Comparison of ENCODE assay signal across 29 cellular contexts in genomic region chr2:64958556-64958955, GRCh38.
"Had no signal": no experiment of that assay in that cellular context is flagged by ENCODE, and none has a peak within 500 bp of the region (broad histone marks: within the 10 kb centered on the region; RNA-seq: fewer than 3 reads in every experiment).

No MANE protein-coding gene starts in this region.

- H3K36me3 ChIP-seq: ascending aorta, breast epithelium, SJCRH30, WERI-Rb-1 had no signal

- H3K4me1 Mint-ChIP-seq: activated CD4-positive, alpha-beta memory T cell treated with anti-CD3 and anti-CD28 coated beads, Interleukin-2, amount 10 ng/mL, durations not matched to agents 7 days and 5 days; activated naive CD4-positive, alpha-beta T cell treated with anti-CD3 and anti-CD28 coated beads, Interleukin-2, amount 50 U/mL, for 24 hours had no signal

- H3K4me1 ChIP-seq: ascending aorta, breast epithelium, SJCRH30 had no signal

- H3K27ac Mint-ChIP-seq: activated CD4-positive, alpha-beta memory T cell treated with anti-CD3 and anti-CD28 coated beads, Interleukin-2, amount 10 ng/mL, durations not matched to agents 7 days and 5 days; activated naive CD4-positive, alpha-beta T cell treated with anti-CD3 and anti-CD28 coated beads, Interleukin-2, amount 50 U/mL, for 24 hours; activated naive CD8-positive, alpha-beta T cell treated with anti-CD3 and anti-CD28 coated beads, Interleukin-2, amount 10 ng/mL, durations not matched to agents 7 days and 5 days; activated T-helper 2 cell treated with anti-CD3 and anti-CD28 coated beads, Interferon-gamma antibody, Interleukin-2, Interleukin-4, amounts not matched to agents 10 μg/mL and 5 μg/mL and 100 μg/mL, durations not matched to agents 14 hours and 24 hours and 36 hours had no signal

- H3K27me3 Mint-ChIP-seq: activated naive CD4-positive, alpha-beta T cell treated with anti-CD3 and anti-CD28 coated beads, Interleukin-2, amount 50 U/mL, for 24 hours; activated naive CD8-positive, alpha-beta T cell treated with anti-CD3 and anti-CD28 coated beads, Interleukin-2, amount 10 ng/mL, durations not matched to agents 7 days and 5 days had no signal

- H3K4me3 ChIP-seq: ascending aorta, breast epithelium, SJCRH30, SK-N-MC had no signal

- DNase-seq: activated CD4-positive, alpha-beta memory T cell treated with anti-CD3 and anti-CD28 coated beads, Interleukin-2, amount 10 ng/mL, durations not matched to agents 7 days and 5 days; activated CD4-positive, alpha-beta T cell treated with anti-CD3 and anti-CD28 coated beads for 1 hour; activated CD4-positive, alpha-beta T cell treated with anti-CD3 and anti-CD28 coated beads for 48 hours; activated CD4-positive, CD25-positive, alpha-beta regulatory T cell; activated gamma-delta T cell; activated naive CD4-positive, alpha-beta T cell treated with Interleukin-2 at 50 U/mL for 16 hours; activated naive CD8-positive, alpha-beta T cell treated with anti-CD3 and anti-CD28 coated beads, Interleukin-2, amount 10 ng/mL, durations not matched to agents 7 days and 5 days; activated T-cell treated with anti-CD3 and anti-CD28 coated beads, Interleukin-2, amount 50 U/mL, for 1 hour; amygdala; Kasumi-1; KG1; MM.1S; MV-4-11; NCI-H1092; NCI-H1436 treated with DMSO at 0.1 percent for 48 hours; NCI-H1694 treated with DMSO at 0.1 percent for 48 hours; NCI-H2029; NCI-H345; NCI-H524 treated with DMSO at 0.1 percent for 48 hours; SHP77; SJCRH30; T1000; WERI-Rb-1 had no signal

- H3K9me3 ChIP-seq: ascending aorta, breast epithelium, SJCRH30 had no signal

- H3K36me3 Mint-ChIP-seq: activated naive CD4-positive, alpha-beta T cell treated with anti-CD3 and anti-CD28 coated beads, Interleukin-2, amount 50 U/mL, for 24 hours had no signal

- ATAC-seq: Panc1 had no signal

- H3K27ac ChIP-seq: ascending aorta, breast epithelium, SJCRH30, SK-N-MC, WERI-Rb-1 had no signal

- H3K4me3 Mint-ChIP-seq: activated CD4-positive, alpha-beta memory T cell treated with anti-CD3 and anti-CD28 coated beads, Interleukin-2, amount 10 ng/mL, durations not matched to agents 7 days and 5 days; activated naive CD4-positive, alpha-beta T cell treated with anti-CD3 and anti-CD28 coated beads, Interleukin-2, amount 50 U/mL, for 24 hours; activated naive CD8-positive, alpha-beta T cell treated with anti-CD3 and anti-CD28 coated beads, Interleukin-2, amount 10 ng/mL, durations not matched to agents 7 days and 5 days had no signal

- H3K27me3 ChIP-seq: ascending aorta, breast epithelium, SJCRH30 had no signal

- H3K9me3 Mint-ChIP-seq: activated naive CD4-positive, alpha-beta T cell treated with anti-CD3 and anti-CD28 coated beads, Interleukin-2, amount 50 U/mL, for 24 hours had no signal
